In genomic region chr20:22679197-22679596, GRCh38 we compare ENCODE assay signal across 31 cellular contexts.
"Had no signal": no experiment of that assay in that cellular context is flagged by ENCODE, and none has a peak within 500 bp of the region (broad histone marks: within the 10 kb centered on the region; RNA-seq: fewer than 3 reads in every experiment).

No MANE protein-coding gene starts in this region.

- H3K9me3 ChIP-seq: gastrocnemius medialis had no signal

- H3K27me3 ChIP-seq: brain microvascular endothelial cell had no signal

- DNase-seq: activated B cell treated with CpG ODN at 0.5 μM for 24 hours; activated CD4-positive, alpha-beta T cell treated with anti-CD3 and anti-CD28 coated beads for 48 hours; activated CD4-positive, alpha-beta T cell treated with anti-CD3 and anti-CD28 coated beads, Interleukin-2, amount 50 U/mL, for 1 hour; activated CD4-positive, alpha-beta T cell treated with anti-CD3 and anti-CD28 coated beads, Interleukin-2, amount 50 U/mL, for 48 hours; activated CD8-positive, alpha-beta memory T cell treated with anti-CD3 and anti-CD28 coated beads for 24 hours; activated CD8-positive, alpha-beta T cell treated with anti-CD3 and anti-CD28 coated beads for 36 hours; activated effector memory CD4-positive, alpha-beta T cell treated with Interleukin-2 at 50 U/mL for 16 hours; activated gamma-delta T cell treated with Interleukin-2 at 50 U/mL for 16 hours; activated naive CD4-positive, alpha-beta T cell treated with anti-CD3 and anti-CD28 coated beads, Interleukin-2, amount 50 U/mL, for 16 hours; activated naive CD4-positive, alpha-beta T cell treated with Interleukin-2 at 50 U/mL for 16 hours; activated T-cell treated with anti-CD3 and anti-CD28 coated beads, Interleukin-2, amount 50 U/mL, for 4 hours; amniotic stem cell; anterior cingulate cortex; brain microvascular endothelial cell; dorsolateral prefrontal cortex; effector memory CD4-positive, alpha-beta T cell; erythroblast; foreskin keratinocyte; gastrocnemius medialis; glutamatergic neuron; T-helper 1 cell; T-helper 17 cell; T1000; WERI-Rb-1 had no signal

- H3K36me3 ChIP-seq: brain microvascular endothelial cell, esophagus muscularis mucosa, gastrocnemius medialis, WERI-Rb-1 had no signal

- H3K4me3 Mint-ChIP-seq: activated B cell treated with CpG ODN at 0.5 μM for 24 hours; activated CD8-positive, alpha-beta T cell treated with anti-CD3 and anti-CD28 coated beads for 36 hours; activated naive CD8-positive, alpha-beta T cell; activated T-cell treated with anti-CD3 and anti-CD28 coated beads, Interleukin-2, amount 50 U/mL, for 4 hours; activated T-helper 17 cell treated with anti-CD3 and anti-CD28 coated beads, Interleukin-2, amount 50 U/mL, for 72 hours; central memory CD8-positive, alpha-beta T cell; dendritic cell treated with granulocyte-macrophage colony-stimulating factor and Interleukin-4, amounts not matched to agents 40 ng/mL and 50 ng/mL, for 4 days; T-helper 17 cell; T-helper 2 cell treated with Interferon-gamma antibody and Interleukin-4, amounts not matched to agents 5 μg/mL and 100 μg/mL, for 36 hours had no signal

- H3K27ac Mint-ChIP-seq: activated B cell treated with CpG ODN at 0.5 μM for 24 hours; activated CD8-positive, alpha-beta T cell treated with anti-CD3 and anti-CD28 coated beads for 36 hours; activated naive CD8-positive, alpha-beta T cell; activated T-helper 17 cell treated with anti-CD3 and anti-CD28 coated beads, Interleukin-2, amount 50 U/mL, for 72 hours; dendritic cell treated with granulocyte-macrophage colony-stimulating factor and Interleukin-4, amounts not matched to agents 40 ng/mL and 50 ng/mL, for 4 days; T-helper 17 cell; T-helper 2 cell treated with Interferon-gamma antibody and Interleukin-4, amounts not matched to agents 5 μg/mL and 100 μg/mL, for 36 hours had no signal

- H3K27ac ChIP-seq: brain microvascular endothelial cell, coronary artery, dorsolateral prefrontal cortex, esophagus muscularis mucosa, foreskin keratinocyte, gastrocnemius medialis, WERI-Rb-1 had no signal

- H3K36me3 Mint-ChIP-seq: activated naive CD8-positive, alpha-beta T cell had no signal

- H3K4me3 ChIP-seq: coronary artery, dorsolateral prefrontal cortex, esophagus muscularis mucosa, gastrocnemius medialis had no signal

- H3K9me3 Mint-ChIP-seq: activated B cell treated with CpG ODN at 0.5 μM for 24 hours; activated T-cell treated with anti-CD3 and anti-CD28 coated beads, Interleukin-2, amount 50 U/mL, for 4 hours; activated T-helper 17 cell treated with anti-CD3 and anti-CD28 coated beads, Interleukin-2, amount 50 U/mL, for 72 hours; T-helper 2 cell treated with Interferon-gamma antibody and Interleukin-4, amounts not matched to agents 5 μg/mL and 100 μg/mL, for 36 hours had no signal

- H3K4me1 ChIP-seq: foreskin keratinocyte, gastrocnemius medialis had no signal

- H3K27me3 Mint-ChIP-seq: activated B cell treated with CpG ODN at 0.5 μM for 24 hours; activated CD8-positive, alpha-beta T cell treated with anti-CD3 and anti-CD28 coated beads for 36 hours; activated naive CD8-positive, alpha-beta T cell; activated T-helper 17 cell treated with anti-CD3 and anti-CD28 coated beads, Interleukin-2, amount 50 U/mL, for 72 hours; central memory CD8-positive, alpha-beta T cell; T-helper 17 cell had no signal

- H3K4me1 Mint-ChIP-seq: activated B cell treated with CpG ODN at 0.5 μM for 24 hours; activated T-helper 17 cell treated with anti-CD3 and anti-CD28 coated beads, Interleukin-2, amount 50 U/mL, for 72 hours; central memory CD8-positive, alpha-beta T cell; T-helper 17 cell had no signal
